In the genomic region with DNA sequence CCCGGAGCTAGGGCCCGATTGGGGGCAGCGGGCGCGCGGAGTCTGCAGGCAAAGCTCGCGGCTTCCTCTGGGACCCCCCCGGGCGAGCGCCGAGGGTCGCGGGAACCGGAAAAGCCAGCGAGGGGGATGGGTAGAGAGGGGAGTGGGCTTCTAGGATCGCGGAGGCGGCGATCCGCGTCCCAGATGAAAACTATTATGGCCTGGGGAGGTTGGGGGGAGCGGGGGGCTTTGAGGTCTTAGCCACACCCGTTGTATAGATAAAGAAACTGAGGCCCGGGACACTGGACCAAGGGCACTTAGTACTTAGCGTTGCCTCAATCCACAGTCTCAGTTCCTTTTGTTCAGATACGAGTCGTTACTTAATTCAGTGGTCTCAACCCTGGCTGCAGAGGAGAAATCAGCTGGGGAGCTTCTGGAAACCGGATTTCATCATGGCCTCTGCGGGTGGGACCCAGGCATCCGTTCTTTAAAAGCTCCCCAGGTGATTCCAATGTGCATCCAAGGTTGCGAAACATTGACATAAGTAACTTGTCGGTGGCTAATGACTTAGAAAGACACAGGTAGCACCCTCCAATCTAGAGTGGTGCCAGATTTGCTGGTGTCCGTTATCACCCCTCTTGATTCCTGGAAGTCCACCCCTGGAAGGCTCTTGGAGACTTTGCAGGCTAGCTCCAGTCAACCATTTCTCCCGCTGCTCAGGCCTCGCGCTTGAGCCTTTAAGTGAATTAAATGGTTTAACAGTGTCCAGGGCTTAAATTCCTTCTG, we compare ENCODE assay signal across 8 cellular contexts.
A peak's percentile ranks its signal among the peaks of the same experiment; 100 is the strongest.
DNase-seq lines count a peak whose midpoint lies in the region; ATAC-seq and TF ChIP-seq lines count a peak whose summit lies in the region.

No MANE protein-coding gene starts in this region.

- no peaks in the 10 kb centered on the region for H4K20me1 ChIP-seq in H9 (ENCODE audit: control insufficient read depth, insufficient read depth, insufficient read length)

- peaks cover 8% of the 10 kb centered on the region for H3K23me2 ChIP-seq in H9 (ENCODE audit: insufficient read length, low read depth, low read length, poor library complexity, severe bottlenecking)

- no peak overlapping the region for H4K91ac ChIP-seq in H9 (ENCODE audit: insufficient read length, low read depth, low read length)

- H3K4me3 ChIP-seq in SJSA1, result peak overlapping the region; percentile 18; the same call in 1 of the 2 replicates
- H3K4me3 ChIP-seq in skeletal muscle satellite cell (ENCODE audit: low read length), result peak overlapping the region; percentile 64

- H3K27me3 ChIP-seq in H9 (ENCODE audit: insufficient read depth, low read length), result no peaks in the 10 kb centered on the region
- H3K27me3 ChIP-seq in SJSA1 (replicated peaks), result peaks cover 10% of the 10 kb centered on the region; the same call in 1 of the 2 replicates
- H3K27me3 ChIP-seq in skeletal muscle satellite cell (ENCODE audit: control insufficient read depth, insufficient read depth, low read length), result peaks cover 29% of the 10 kb centered on the region

- TF ChIP-seq CTCF in H9 (conservative IDR thresholded peaks at IDR 0.05), result no peak

- H3K79me2 ChIP-seq in H9 (ENCODE audit: insufficient read depth, low read length), result peaks cover 9% of the 10 kb centered on the region; the same call in 1 of the 2 replicates

- H3K4me1 ChIP-seq in H9 (ENCODE audit: insufficient read depth, low read length) (peaks cover 23% of the 10 kb centered on the region), SJSA1 (replicated peaks) (peaks cover 6% of the 10 kb centered on the region), skeletal muscle satellite cell (ENCODE audit: control insufficient read depth, insufficient read depth, low read length) (peaks cover 6% of the 10 kb centered on the region)

- peak overlapping the region; percentile 91 for H3K56ac ChIP-seq in H9 (ENCODE audit: insufficient read length, low read depth, low read length)

- peak overlapping the region; percentile 19 for H2BK5ac ChIP-seq in H9 (ENCODE audit: insufficient read length, low read length)

- H2AFZ ChIP-seq in H9 (ENCODE audit: low read length), result no peak overlapping the region

- peak overlapping the region; percentile 97; the same call in 1 of the 2 replicates for H3K14ac ChIP-seq in H9 (ENCODE audit: insufficient read depth, low read length)

- H3K4me1 Mint-ChIP-seq in H9, result peaks cover 44 to 53% of the 10 kb centered on the region in 2 experiments

- peak overlapping the region; percentile 88 for H2BK120ac ChIP-seq in H9 (ENCODE audit: low read depth, low read length, poor library complexity, severe bottlenecking)

- no peaks in the 10 kb centered on the region for H3K9me3 ChIP-seq in H9 (ENCODE audit: control insufficient read depth, low read depth, low read length)
- H3K9me3 ChIP-seq in SJSA1 (replicated peaks), result no peaks in the 10 kb centered on the region
- H3K9me3 ChIP-seq in skeletal muscle satellite cell (replicated peaks; ENCODE audit: low read length), result no peaks in the 10 kb centered on the region

- peaks cover 26 to 36% of the 10 kb centered on the region in 2 experiments for H3K9me3 Mint-ChIP-seq in H9

- no peak overlapping the region for H3T11ph ChIP-seq in H9 (ENCODE audit: low read length)

- H2BK12ac ChIP-seq in H9 (ENCODE audit: insufficient read length, low read depth, low read length), result no peak overlapping the region

- H3K9ac ChIP-seq in H9 (ENCODE audit: extremely low read depth, insufficient read length, low read length) (peak overlapping the region; percentile 53), skeletal muscle satellite cell (ENCODE audit: low read depth, low read length) (peak overlapping the region; percentile 48)

- no peak for ATAC-seq in esophagus mucosa

- peak overlapping the region; percentile 85 for H4K5ac ChIP-seq in H9 (ENCODE audit: insufficient read length, low read depth, low read length)

- WGBS in H9 (ENCODE audit: extremely low coverage, insufficient read length, low lambda C conversion rate), result no CpG with 5 or more reads among the region's 37 CpGs

- H3K4me2 ChIP-seq in H9 (ENCODE audit: insufficient read depth, insufficient read length, low read length), result peak overlapping the region; percentile 87
- H3K4me2 ChIP-seq in skeletal muscle satellite cell (ENCODE audit: low read length), result peak overlapping the region; percentile 79

- no peak overlapping the region for H3K23ac ChIP-seq in H9 (ENCODE audit: insufficient read length, low read depth, low read length)

- H3K4me3 Mint-ChIP-seq in H9, result peak overlapping the region; percentile 80 to 87

- H3K79me1 ChIP-seq in H9 (ENCODE audit: insufficient read depth, low read depth, low read length, poor library complexity, severe bottlenecking), result no peaks in the 10 kb centered on the region

- H3K36me3 Mint-ChIP-seq in H9 (ENCODE audit: insufficient read depth in 1 of 3, low read depth in 3 of 3), result peaks cover 4 to 12% (median 8%) of the 10 kb centered on the region in 3 experiments; a peak in 6 of 7 replicates

- DNase-seq in H9 (peak; percentile 31), SJSA1 (ENCODE audit: low read depth in 1 of 2, low spot score in 2 of 2) (no peak), globus pallidus (ENCODE audit: low spot score) (peak; percentile 49), activated gamma-delta T cell treated with Interleukin-2 at 50 U/mL for 16 hours (no peak), NCI-H1092 (lab: John Stamatoyannopoulos, UW) (no peak)
- no peak for DNase-seq in stimulated activated CD4-positive, alpha-beta T cell treated with anti-CD3 and anti-CD28 coated beads, Interleukin-4, amount 100 ng/mL, for 4 hours

- no peak overlapping the region for H2BK15ac ChIP-seq in H9 (ENCODE audit: low read depth, low read length)

- no peak overlapping the region for H4K8ac ChIP-seq in H9 (replicated peaks; ENCODE audit: insufficient read length, low read depth, low read length)

- H3K36me3 ChIP-seq in SJSA1 (no peaks in the 10 kb centered on the region), skeletal muscle satellite cell (ENCODE audit: insufficient read depth, low read length) (no peaks in the 10 kb centered on the region)

- H3K27ac Mint-ChIP-seq in H9, result peak overlapping the region in 2 of 3 experiments; percentile 91 to 94; a peak in 5 of 7 replicates

- peak overlapping the region; percentile 88 for H3K27ac ChIP-seq in H9 (ENCODE audit: insufficient read length, low read depth, low read length)
- no peak overlapping the region for H3K27ac ChIP-seq in SJSA1

- peak overlapping the region; percentile 77 for H3K18ac ChIP-seq in H9 (ENCODE audit: insufficient read length, low read depth, low read length)

- H2AK5ac ChIP-seq in H9 (ENCODE audit: insufficient read length, low read length), result no peak overlapping the region

- H3K4ac ChIP-seq in H9 (ENCODE audit: low read depth, low read length), result peak overlapping the region; percentile 47; the same call in 1 of the 2 replicates

- peak overlapping the region; percentile 91 for H2BK20ac ChIP-seq in H9 (ENCODE audit: low read depth, low read length, poor library complexity, severe bottlenecking)

- H3K27me3 Mint-ChIP-seq in H9 (ENCODE audit: low read depth), result no peaks in the 10 kb centered on the region

Comparison
In these comparisons a context has a peak if more than half of its experiments do, and no peak if none do; other contexts are left out.
1. DNase-seq: peak in H9 (single experiment) and globus pallidus (single experiment); none in SJSA1 (0 of 2), stimulated activated CD4-positive, alpha-beta T cell treated with anti-CD3 and anti-CD28 coated beads, Interleukin-4, amount 100 ng/mL, for 4 hours (0 of 2), activated gamma-delta T cell treated with Interleukin-2 at 50 U/mL for 16 hours (single experiment) and NCI-H1092 (single experiment).